Comparison of ENCODE assay signal across 1 cellular context in the genomic region with DNA sequence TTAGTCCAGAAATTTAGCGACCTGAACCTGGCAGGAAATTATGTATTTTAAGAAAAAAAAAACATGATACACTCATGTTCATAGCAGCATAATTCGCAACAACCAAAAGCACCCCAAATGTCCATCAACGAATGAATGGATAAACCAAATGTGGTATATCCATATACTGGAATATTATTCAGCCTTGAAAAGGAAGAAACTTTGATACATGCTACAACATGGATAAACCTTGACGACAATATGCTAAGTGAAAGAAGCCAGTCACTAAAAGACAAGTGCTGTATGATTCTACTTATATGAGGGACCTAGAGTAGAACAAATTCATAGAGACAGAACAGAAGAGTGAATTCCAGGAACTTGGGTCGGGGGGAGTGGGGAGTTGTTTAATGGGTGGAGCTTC.
TF ChIP-seq lines count a peak whose summit lies in the region.

No MANE protein-coding gene starts in this region.

TF ChIP-seq in K562, 482 proteins besides CTCF, POLR2A, EP300 and RAD21:
- TF ChIP-seq RBM25 (IDR thresholded peaks at IDR 0.05; ENCODE audit: low read depth, low read length, severe bottlenecking) (peak; percentile 53), ZNF146 (CRISPR knock-in tag; IDR thresholded peaks at IDR 0.05; ENCODE audit: unreplicated experiment) (peak; percentile 69), ZNF140 (CRISPR knock-in tag; IDR thresholded peaks at IDR 0.05) (no peak)
